In the genomic region with DNA sequence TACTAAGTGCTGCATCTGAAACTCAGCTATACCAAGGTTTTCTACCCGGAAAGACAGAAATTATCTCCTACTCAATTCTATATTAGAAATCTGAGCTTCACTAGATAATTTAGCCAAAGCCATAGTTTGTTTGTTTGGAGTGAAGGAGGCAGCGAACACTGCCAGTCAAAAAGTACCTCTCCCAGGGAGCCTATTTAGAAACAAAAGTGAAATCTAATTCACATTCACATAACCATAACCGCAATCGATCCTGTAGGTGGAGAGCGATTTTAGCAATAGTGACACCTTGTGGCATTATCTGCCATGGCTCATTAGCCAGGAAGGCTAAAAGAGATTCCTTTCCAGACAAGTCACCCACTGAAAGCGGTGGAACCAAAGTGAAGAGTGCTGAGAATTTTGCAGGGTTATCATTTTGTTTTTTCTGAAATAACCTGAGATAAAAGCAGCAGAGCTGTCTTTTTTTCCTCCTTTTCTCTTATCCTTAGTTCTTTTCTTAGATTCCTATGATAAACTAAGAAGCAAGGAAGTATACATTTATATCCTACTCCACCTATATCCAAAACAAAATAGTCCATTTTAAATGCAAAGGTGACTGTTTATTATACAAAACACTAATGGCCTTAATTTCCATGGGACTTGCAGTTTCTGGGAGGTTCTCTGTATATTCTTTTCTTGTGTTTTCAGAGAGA, we compare ENCODE assay signal across 8 cellular contexts.
DNase-seq lines count a peak whose midpoint lies in the region; ATAC-seq, FAIRE-seq and TF ChIP-seq lines count a peak whose summit lies in the region.

No MANE protein-coding gene starts in this region.

- H3K9me3 ChIP-seq in MG63 (no peaks in the 10 kb centered on the region), K562 (replicated peaks; ENCODE audit: control insufficient read depth, insufficient read depth, low read depth, low read length) (no peaks in the 10 kb centered on the region)

- H3K9me1 ChIP-seq in K562 (ENCODE audit: control insufficient read depth, insufficient read depth, low read length), result no peaks in the 10 kb centered on the region

- TF ChIP-seq EP300 in K562 (IDR thresholded peaks at IDR 0.05; ENCODE audit: low read length), result no peak

- no peak overlapping the region for H3K4me2 ChIP-seq in K562 (ENCODE audit: insufficient read depth, low read length)

- TF ChIP-seq RAD21 in K562 (CRISPR knock-in tag; conservative IDR thresholded peaks at IDR 0.05 in 1 of 2, IDR thresholded peaks at IDR 0.05 in 1 of 2), result peak; percentile 82 to 87

- in situ Hi-C loops in K562 (cut with MboI), result no loop called here

- H3K27me3 ChIP-seq in MG63, result no peaks in the 10 kb centered on the region
- peaks cover 3 to 17% of the 10 kb centered on the region in 2 experiments for H3K27me3 ChIP-seq in K562 (ENCODE audit: control insufficient read depth in 2 of 2, insufficient read depth in 2 of 2, low read length in 2 of 2)

- H3K36me3 ChIP-seq in MG63 (no peaks in the 10 kb centered on the region), K562 (ENCODE audit: control insufficient read depth, insufficient read depth, low read length) (no peaks in the 10 kb centered on the region)

- H3K4me3 ChIP-seq in HFF-Myc (replicated peaks; ENCODE audit: low read depth, low read length), result no peak overlapping the region
- H3K4me3 ChIP-seq in MG63, result peak overlapping the region; percentile 31
- no peak overlapping the region for H3K4me3 ChIP-seq in K562

- WGBS in K562 (ENCODE audit: insufficient coverage, low coverage, missing lambda C conversion rate), result 3% methylated on average over 6 of the region's 6 CpGs

- no peaks in the 10 kb centered on the region for H3K79me2 ChIP-seq in K562 (ENCODE audit: control insufficient read depth, insufficient read depth, low read length)

- no peak for TF ChIP-seq POLR2A in K562 (conservative IDR thresholded peaks at IDR 0.05)

- peak; percentile 70 for DNase-seq in activated effector memory CD4-positive, alpha-beta T cell treated with anti-CD3 and anti-CD28 coated beads, Interleukin-2, amount 50 U/mL, for 16 hours
- no peak for DNase-seq in activated effector memory CD4-positive, alpha-beta T cell treated with Interleukin-2 at 50 U/mL for 16 hours
- peak; percentile 53 for DNase-seq in HFF-Myc (ENCODE audit: extremely low read depth, low read depth)
- DNase-seq in MG63, result peak; percentile 18
- DNase-seq in SIG-M5 treated with dmso at 0.1 percent for 504 hours (lab: John Stamatoyannopoulos, UW; ENCODE audit: unreplicated experiment), result peak; percentile 39
- DNase-seq in K562 (ENCODE audit: extremely low read depth in 1 of 4, low spot score in 3 of 4), result peak; percentile 51 to 57 (median 55)
- peak; percentile 72 for DNase-seq in iPS-NIHi11 (ENCODE audit: low spot score)
- peak; percentile 18 for DNase-seq in stimulated activated CD4-positive, alpha-beta T cell treated with anti-CD3 and anti-CD28 coated beads, Interleukin-12 subunit alpha, Interleukin-12 subunit beta, amount 100 ng/mL, for 4 hours

- CTCF ChIA-PET in K562 (lab: Yijun Ruan, JAX; ENCODE audit: low intra/inter-chr PET ratio), result interaction anchor here (0.6 to 1.7 kb wide), 5 partner anchors 68 to 645 kb away, joined by 3 to 6 read pairs (median 5); no protein-coding TSS in a partner anchor

- ATAC-seq in K562, result peak; percentile 88

- no TSS peak for BruUV-seq in K562 (replicated peaks; lab: Mats Ljungman, UMichigan)

- intact Hi-C loops in K562 (cut with micrococcal nuclease), result loop anchor here (1.0 to 10.0 kb wide), 6 partner anchors 186 to 843 kb away; partner anchors contain the start of gene COL1A2

- TF ChIP-seq CTCF in HFF-Myc (IDR thresholded peaks at IDR 0.05; ENCODE audit: low read depth, low read length, missing control alignments) (peak; percentile 76), K562 (IDR thresholded peaks at IDR 0.05 in 2 of 3, conservative IDR thresholded peaks at IDR 0.05 in 1 of 3; ENCODE audit: insufficient read depth in 2 of 3, low read depth in 1 of 3, low read length in 3 of 3) (peak; percentile 74 to 79 (median 77))

- FAIRE-seq in K562 (lab: Jason Lieb, UNC), result peak; percentile 88

- POLR2A ChIA-PET in K562 (lab: Yijun Ruan, JAX), result interaction anchor here (0.8 to 1.1 kb wide), 2 partner anchors 13 to 16 kb away, joined by 3 to 4 read pairs; no protein-coding TSS in a partner anchor

- H4K20me1 ChIP-seq in K562 (replicated peaks; ENCODE audit: control insufficient read depth, insufficient read depth, low read length), result no peaks in the 10 kb centered on the region

- H3K9ac ChIP-seq in K562 (ENCODE audit: insufficient read depth in 1 of 2, low read depth in 2 of 2, low read length in 2 of 2), result no peak overlapping the region

- H3K4me1 ChIP-seq in K562 (replicated peaks in 1 of 2; ENCODE audit: control insufficient read depth in 2 of 2, insufficient read depth in 2 of 2, low read length in 2 of 2), result no peaks in the 10 kb centered on the region

- H3K27ac ChIP-seq in K562 (ENCODE audit: extremely low read depth, low read depth, low read length), result no peak overlapping the region

- no peak overlapping the region for H2AFZ ChIP-seq in K562 (ENCODE audit: low read depth, low read length)

TF ChIP-seq in K562, 482 proteins besides CTCF, POLR2A, EP300 and RAD21 (continues in another document):
- TF ChIP-seq ELF2 (CRISPR knock-in tag; IDR thresholded peaks at IDR 0.05) (no peak), CTBP1 (IDR thresholded peaks at IDR 0.05; ENCODE audit: borderline replicate concordance) (no peak), FIP1L1 (IDR thresholded peaks at IDR 0.05; ENCODE audit: low read depth, low read length, poor library complexity, severe bottlenecking) (no peak), MITF (IDR thresholded peaks at IDR 0.05) (no peak), SAFB (IDR thresholded peaks at IDR 0.05; ENCODE audit: borderline replicate concordance, low read depth, low read length) (no peak), ZNF431 (CRISPR knock-in tag; IDR thresholded peaks at IDR 0.05) (no peak), KLF16 (IDR thresholded peaks at IDR 0.05) (0 out of 2 replicates have a peak, but pooled peaks have one; percentile 29), ZNF740 (CRISPR knock-in tag; IDR thresholded peaks at IDR 0.05) (no peak), ZNF740 (tag; IDR thresholded peaks at IDR 0.05) (no peak), NFRKB (IDR thresholded peaks at IDR 0.05; ENCODE audit: low read depth) (no peak), SMC3 (conservative IDR thresholded peaks at IDR 0.05; ENCODE audit: insufficient read depth, low read depth, low read length) (peak; percentile 74), U2AF2 (optimal IDR thresholded peaks at IDR 0.05; ENCODE audit: low read depth, low read length) (no peak), CXXC5 (CRISPR knock-in tag; IDR thresholded peaks at IDR 0.05) (no peak), HMGN3 (IDR thresholded peaks at IDR 0.05; ENCODE audit: borderline replicate concordance, extremely low read depth, insufficient read length, low read depth, low read length) (no peak), ZNF764 (CRISPR knock-in tag; IDR thresholded peaks at IDR 0.05; ENCODE audit: low read depth) (peak; percentile 67; the same call in 1 of the 2 replicates), SLC30A9 (CRISPR knock-in tag; IDR thresholded peaks at IDR 0.05) (no peak), ZNF699 (CRISPR knock-in tag; IDR thresholded peaks at IDR 0.05; ENCODE audit: insufficient replicate concordance) (no peak), ZNF212 (CRISPR knock-in tag; IDR thresholded peaks at IDR 0.05) (no peak)
- TF ChIP-seq, protein P1, sequence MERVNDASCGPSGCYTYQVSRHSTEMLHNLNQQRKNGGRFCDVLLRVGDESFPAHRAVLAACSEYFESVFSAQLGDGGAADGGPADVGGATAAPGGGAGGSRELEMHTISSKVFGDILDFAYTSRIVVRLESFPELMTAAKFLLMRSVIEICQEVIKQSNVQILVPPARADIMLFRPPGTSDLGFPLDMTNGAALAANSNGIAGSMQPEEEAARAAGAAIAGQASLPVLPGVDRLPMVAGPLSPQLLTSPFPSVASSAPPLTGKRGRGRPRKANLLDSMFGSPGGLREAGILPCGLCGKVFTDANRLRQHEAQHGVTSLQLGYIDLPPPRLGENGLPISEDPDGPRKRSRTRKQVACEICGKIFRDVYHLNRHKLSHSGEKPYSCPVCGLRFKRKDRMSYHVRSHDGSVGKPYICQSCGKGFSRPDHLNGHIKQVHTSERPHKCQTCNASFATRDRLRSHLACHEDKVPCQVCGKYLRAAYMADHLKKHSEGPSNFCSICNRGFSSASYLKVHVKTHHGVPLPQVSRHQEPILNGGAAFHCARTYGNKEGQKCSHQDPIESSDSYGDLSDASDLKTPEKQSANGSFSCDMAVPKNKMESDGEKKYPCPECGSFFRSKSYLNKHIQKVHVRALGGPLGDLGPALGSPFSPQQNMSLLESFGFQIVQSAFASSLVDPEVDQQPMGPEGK (CRISPR knock-in tag; IDR thresholded peaks at IDR 0.05; ENCODE audit: borderline replicate concordance), result no peak
